ENCODE assay signal across 25 cellular contexts in genomic region chr20:18633411-18633810, GRCh38.
"Had no signal": no experiment of that assay in that cellular context is flagged by ENCODE, and none has a peak within 500 bp of the region (broad histone marks: within the 10 kb centered on the region; RNA-seq: fewer than 3 reads in every experiment).

No MANE protein-coding gene starts in this region.

- H3K27ac Mint-ChIP-seq: dendritic cell treated with granulocyte-macrophage colony-stimulating factor and Interleukin-4, amounts not matched to agents 40 ng/mL and 50 ng/mL, for 4 days; endodermal cell; natural killer cell; type B pancreatic cell had no signal

- H3K4me1 ChIP-seq: colonic mucosa, left lung had no signal

- H3K9me3 Mint-ChIP-seq: dendritic cell treated with granulocyte-macrophage colony-stimulating factor and Interleukin-4, amounts not matched to agents 40 ng/mL and 50 ng/mL, for 4 days; endodermal cell; natural killer cell; type B pancreatic cell had no signal

- H2AFZ ChIP-seq: hepatocyte had no signal

- H3K79me2 ChIP-seq: hepatocyte had no signal

- H3K27ac ChIP-seq: colonic mucosa, epithelial cell of prostate, gastrocnemius medialis, heart left ventricle, hepatocyte, left lung, ovary, psoas muscle, skin epidermis, stomach, tibial artery had no signal

- H3K27me3 ChIP-seq: colonic mucosa, gastrocnemius medialis, heart left ventricle, hepatocyte, left lung, ovary, stomach, tibial artery had no signal

- H3K4me3 Mint-ChIP-seq: dendritic cell treated with granulocyte-macrophage colony-stimulating factor and Interleukin-4, amounts not matched to agents 40 ng/mL and 50 ng/mL, for 4 days; endodermal cell; natural killer cell; type B pancreatic cell had no signal

- H3K4me2 ChIP-seq: hepatocyte had no signal

- DNase-seq: colonic mucosa; effector CD8-positive, alpha-beta T cell; endodermal cell; foreskin fibroblast; gastrocnemius medialis; heart left ventricle; kidney; left lung; mesendoderm; natural killer cell; occipital lobe; ovary; psoas muscle; right cardiac atrium; stimulated activated CD4-positive, alpha-beta T cell treated with anti-CD3 and anti-CD28 coated beads, Interleukin-15, amount 100 ng/mL, for 24 hours; stimulated activated CD4-positive, alpha-beta T cell treated with anti-CD3 and anti-CD28 coated beads, Interleukin-2, amount 100 ng/mL, for 48 hours; stimulated activated naive CD4-positive, alpha-beta T cell treated with Interleukin-2 at 50 U/mL for 16 hours; stomach; tibial artery had no signal

- H3K36me3 Mint-ChIP-seq: natural killer cell had no signal

- H3K27me3 Mint-ChIP-seq: dendritic cell treated with granulocyte-macrophage colony-stimulating factor and Interleukin-4, amounts not matched to agents 40 ng/mL and 50 ng/mL, for 4 days; type B pancreatic cell had no signal

- ATAC-seq: esophagus mucosa, gastrocnemius medialis, heart left ventricle, left lung, natural killer cell, right cardiac atrium had no signal

- H3K36me3 ChIP-seq: colonic mucosa, gastrocnemius medialis, left lung, ovary had no signal

- H3K4me3 ChIP-seq: colonic mucosa, gastrocnemius medialis, heart left ventricle, hepatocyte, left lung, ovary, psoas muscle, skin epidermis, stomach, tibial artery had no signal
